ENCODE assay signal across 21 cellular contexts in the genomic region with DNA sequence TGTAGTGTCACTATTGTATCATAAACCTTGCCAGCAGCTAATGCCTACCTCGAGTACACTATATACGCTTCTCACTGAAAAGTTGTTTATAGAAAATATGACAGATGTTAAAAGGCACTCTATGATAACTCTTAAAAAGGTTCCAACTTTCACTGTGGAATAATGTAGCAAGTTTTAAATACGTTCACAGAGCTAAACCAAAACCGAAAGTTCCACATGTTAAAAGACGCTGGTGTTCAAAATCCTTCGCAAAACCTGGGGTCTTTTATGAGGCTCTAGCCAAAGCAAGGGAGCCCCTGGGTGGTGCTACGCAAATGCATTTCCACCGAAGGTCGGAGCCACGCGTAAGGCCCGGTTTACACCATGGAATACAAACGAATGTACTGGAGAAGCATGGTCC.
A peak's percentile ranks its signal among the peaks of the same experiment; 100 is the strongest.
DNase-seq lines count a peak whose midpoint lies in the region; ATAC-seq and TF ChIP-seq lines count a peak whose summit lies in the region.
"Had no signal": no experiment of that assay in that cellular context is flagged by ENCODE, and none has a peak within 500 bp of the region (broad histone marks: within the 10 kb centered on the region; RNA-seq: fewer than 3 reads in every experiment).

No MANE protein-coding gene starts in this region.

- H3K4me1 ChIP-seq in osteoblast (ENCODE audit: insufficient read depth, low read length) = no peaks in the 10 kb centered on the region

- H3K9me3 ChIP-seq in osteoblast (ENCODE audit: low read depth, low read length) = no peaks in the 10 kb centered on the region
- H3K9me3 ChIP-seq: adrenal gland, SK-N-SH had no signal

- no peak for ATAC-seq in HG02588 (IDR thresholded peaks at IDR 0.05; ENCODE audit: unreplicated experiment)
- ATAC-seq: K562, left colon, PC-3 had no signal

- no peak overlapping the region for H3K27ac Mint-ChIP-seq in T-helper 2 cell treated with Interferon-gamma antibody and Interleukin-4, amounts not matched to agents 5 μg/mL and 100 μg/mL, for 36 hours
- H3K27ac Mint-ChIP-seq in type B pancreatic cell = no peak overlapping the region
- H3K27ac Mint-ChIP-seq: naive B cell had no signal

- no peaks in the 10 kb centered on the region for H3K9me3 Mint-ChIP-seq in T-helper 2 cell treated with Interferon-gamma antibody and Interleukin-4, amounts not matched to agents 5 μg/mL and 100 μg/mL, for 36 hours
- H3K9me3 Mint-ChIP-seq in type B pancreatic cell = no peaks in the 10 kb centered on the region

- peak overlapping the region; percentile 7 for H3K4me3 ChIP-seq in GM12865 (ENCODE audit: low read depth, low read length)
- peak overlapping the region; percentile 22 for H3K4me3 ChIP-seq in brain microvascular endothelial cell (ENCODE audit: low read depth, low read length)
- peak overlapping the region; percentile 59 for H3K4me3 ChIP-seq in osteoblast (ENCODE audit: insufficient read depth, low read length)
- H3K4me3 ChIP-seq: adrenal gland, K562 had no signal

- peak overlapping the region; percentile 48 for H3K4me2 ChIP-seq in osteoblast (ENCODE audit: insufficient read depth, low read length)
- H3K4me2 ChIP-seq: SK-N-SH had no signal

- TF ChIP-seq CTCF in GM12865 (IDR thresholded peaks at IDR 0.05; ENCODE audit: insufficient read depth, low read depth, low read length, missing control alignments) (no peak), brain microvascular endothelial cell (IDR thresholded peaks at IDR 0.05; ENCODE audit: low read depth, low read length, missing control alignments) (no peak), osteoblast (IDR thresholded peaks at IDR 0.05; ENCODE audit: extremely low read depth, low read depth, low read length) (no peak), type B pancreatic cell (conservative IDR thresholded peaks at IDR 0.05) (no peak)

- H3K27me3 Mint-ChIP-seq in T-helper 2 cell treated with Interferon-gamma antibody and Interleukin-4, amounts not matched to agents 5 μg/mL and 100 μg/mL, for 36 hours (ENCODE audit: low read depth) = peaks cover 64% of the 10 kb centered on the region
- peaks cover 58% of the 10 kb centered on the region for H3K27me3 Mint-ChIP-seq in type B pancreatic cell

- no peak for DNase-seq in T-helper 2 cell treated with Interferon-gamma antibody and Interleukin-4, amounts not matched to agents 5 μg/mL and 100 μg/mL, for 36 hours (ENCODE audit: low spot score)
- DNase-seq in T-helper 2 cell = no peak
- DNase-seq in GM12865 (ENCODE audit: low read depth) = no peak
- no peak for DNase-seq in brain microvascular endothelial cell
- DNase-seq in osteoblast (ENCODE audit: insufficient read length, low spot score, missing footprints) = peak; percentile 57
- no peak for DNase-seq in mucosa of gallbladder (ENCODE audit: low spot score)
- DNase-seq in type B pancreatic cell (ENCODE audit: extremely low spot score, unreplicated experiment) = no peak
- DNase-seq: activated T-cell treated with anti-CD3 and anti-CD28 coated beads for 4 hours; adrenal gland; DMS 273 treated with DMSO at 0.1 percent for 48 hours; erythroblast; left colon; naive B cell; NCI-H1417 treated with DMSO at 0.1 percent for 48 hours; PC-3; SK-N-SH; stimulated activated CD4-positive, alpha-beta T cell treated with anti-CD3 and anti-CD28 coated beads, Interleukin-2, amount 100 ng/mL, for 48 hours; trophoblast cell had no signal

- no peak overlapping the region for H2AFZ ChIP-seq in osteoblast (ENCODE audit: low read length)

- H3K4me3 Mint-ChIP-seq in T-helper 2 cell treated with Interferon-gamma antibody and Interleukin-4, amounts not matched to agents 5 μg/mL and 100 μg/mL, for 36 hours = peak overlapping the region; percentile 83
- H3K4me3 Mint-ChIP-seq in type B pancreatic cell = no peak overlapping the region

- no peaks in the 10 kb centered on the region for H3K27me3 ChIP-seq in brain microvascular endothelial cell (replicated peaks)
- H3K27me3 ChIP-seq in osteoblast (ENCODE audit: insufficient read depth, low read length) = no peaks in the 10 kb centered on the region
- H3K27me3 ChIP-seq: adrenal gland had no signal

- no peak overlapping the region for H3K27ac ChIP-seq in brain microvascular endothelial cell
- H3K27ac ChIP-seq in osteoblast (ENCODE audit: low read depth, low read length) = no peak overlapping the region
- H3K27ac ChIP-seq: adrenal gland, VCaP had no signal

- no peaks in the 10 kb centered on the region for H3K36me3 ChIP-seq in brain microvascular endothelial cell (replicated peaks)
- H3K36me3 ChIP-seq in osteoblast (ENCODE audit: insufficient read depth, low read length) = no peaks in the 10 kb centered on the region
- H3K36me3 ChIP-seq: adrenal gland had no signal

- peaks cover 19% of the 10 kb centered on the region for H3K4me1 Mint-ChIP-seq in T-helper 2 cell treated with Interferon-gamma antibody and Interleukin-4, amounts not matched to agents 5 μg/mL and 100 μg/mL, for 36 hours (ENCODE audit: low read depth)
- H3K4me1 Mint-ChIP-seq in type B pancreatic cell (ENCODE audit: unreplicated experiment) = peaks cover 34% of the 10 kb centered on the region

- in situ Hi-C loops in brain microvascular endothelial cell (cut with HindIII; ENCODE audit: low pct_ligation_motif_present, low sequenced_read_pairs) = no loop called here

- no peaks in the 10 kb centered on the region for H3K79me2 ChIP-seq in osteoblast (ENCODE audit: insufficient read depth, low read length)

- no peaks in the 10 kb centered on the region for H3K36me3 Mint-ChIP-seq in T-helper 2 cell treated with Interferon-gamma antibody and Interleukin-4, amounts not matched to agents 5 μg/mL and 100 μg/mL, for 36 hours (ENCODE audit: low read depth)
- no peaks in the 10 kb centered on the region for H3K36me3 Mint-ChIP-seq in type B pancreatic cell
- H3K36me3 Mint-ChIP-seq: naive B cell had no signal

- H4K20me1 ChIP-seq in osteoblast (ENCODE audit: insufficient read depth, low read length) = no peaks in the 10 kb centered on the region

Comparison
In these comparisons a context has a peak if more than half of its experiments do, and no peak if none do; other contexts are left out.
1. H3K4me3 ChIP-seq: peak in every context shown above with its lines; median percentile 59 in osteoblast; 22 in brain microvascular endothelial cell; 7 in GM12865.